8 cellular contexts compared by ENCODE assay signal in the genomic region with DNA sequence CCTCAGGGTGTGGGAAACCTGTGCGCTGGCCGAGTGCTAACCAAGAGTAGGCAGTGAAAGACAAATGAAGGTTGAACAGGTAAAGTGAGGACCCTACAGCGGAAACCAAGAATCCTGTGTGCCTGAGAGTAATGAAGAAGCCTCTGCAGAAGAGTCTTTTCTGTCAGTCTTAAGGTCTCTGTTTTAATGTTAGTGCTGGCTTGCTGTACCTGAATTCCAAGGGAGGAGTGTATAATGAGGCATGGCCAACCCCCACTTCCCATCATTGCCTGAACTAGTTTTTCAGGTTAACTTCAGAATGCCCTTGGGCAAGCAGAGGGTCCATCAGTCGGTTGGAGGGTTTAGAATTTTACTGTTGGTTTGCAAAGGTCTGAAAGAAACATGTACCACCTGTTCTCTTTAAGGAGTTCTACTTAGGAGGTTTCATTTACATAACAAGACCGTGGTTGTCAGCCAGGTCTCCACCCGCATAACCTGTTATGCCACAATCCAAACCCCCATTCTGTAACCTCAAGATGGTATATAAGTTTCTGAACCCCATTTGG. TPM values are rescaled to one million over a fixed set of nuclear protein-coding genes. Genes with fewer than 3 reads are reported as not detected.
DNase-seq lines count a peak whose midpoint lies in the region; ATAC-seq, FAIRE-seq and TF ChIP-seq lines count a peak whose summit lies in the region.

No MANE protein-coding gene starts in this region.

- peaks cover 3% of the 10 kb centered on the region; the same call in 1 of the 2 replicates for H3K9me3 ChIP-seq in SK-N-MC (ENCODE audit: low read depth, low read length)

- H3K27me3 ChIP-seq in rectal smooth muscle tissue (ENCODE audit: control insufficient read depth, insufficient read depth, low read length) = no peaks in the 10 kb centered on the region

- peak; percentile 34 for ATAC-seq in HG02798 (IDR thresholded peaks at IDR 0.05; ENCODE audit: poor library complexity, unreplicated experiment)

- H3K27ac ChIP-seq in SK-N-MC (peak overlapping the region; percentile 19; the same call in 1 of the 2 replicates), rectal smooth muscle tissue (ENCODE audit: low read depth, low read length) (peak overlapping the region; percentile 58)

- peak overlapping the region; percentile 89 for H3K9ac ChIP-seq in SK-N-MC (ENCODE audit: insufficient read length)
- H3K9ac ChIP-seq in rectal smooth muscle tissue (ENCODE audit: low read length) = peak overlapping the region; percentile 10

- H3K4me3 ChIP-seq in SK-N-MC (peak overlapping the region; percentile 97), fibroblast of the aortic adventitia (ENCODE audit: low read depth, low read length) (peak overlapping the region; percentile 73), rectal smooth muscle tissue (ENCODE audit: low read length) (peak overlapping the region; percentile 63)

- H3K36me3 ChIP-seq in SK-N-MC (ENCODE audit: insufficient read depth, low read length) (peaks cover 34% of the 10 kb centered on the region), rectal smooth muscle tissue (ENCODE audit: control insufficient read depth, insufficient read depth, low read length) (peaks cover 3% of the 10 kb centered on the region)

- no peak for TF ChIP-seq CTCF in fibroblast of the aortic adventitia (IDR thresholded peaks at IDR 0.05; ENCODE audit: insufficient read depth, low read length)

- H3K4me1 ChIP-seq in rectal smooth muscle tissue (ENCODE audit: control insufficient read depth, insufficient read depth, low read length) = no peaks in the 10 kb centered on the region

- DNase-seq in NCI-H146 treated with DMSO at 0.1 percent for 48 hours (lab: John Stamatoyannopoulos, UW; ENCODE audit: unreplicated experiment) = peak; percentile 50
- no peak for DNase-seq in NCI-H146 (lab: John Stamatoyannopoulos, UW)
- DNase-seq in SK-N-MC (ENCODE audit: low read depth, low spot score) = no peak
- no peak for DNase-seq in fibroblast of the aortic adventitia (ENCODE audit: low read depth)
- no peak for DNase-seq in RCC 7860 (ENCODE audit: low spot score)
- DNase-seq in stimulated activated naive CD4-positive, alpha-beta T cell (lab: John Stamatoyannopoulos, UW) = no peak

- FAIRE-seq in RCC 7860 (lab: Jason Lieb, UNC) = no peak

RNA-seq across cellular contexts. Expression of a gene that starts 0.6 kb away (rescaled TPM):
- 65.1 and 104 TPM in 2 replicates for total RNA-seq in fibroblast of the aortic adventitia (ENCODE audit: low replicate concordance)

RNA-seq across cellular contexts. Expression of a gene that starts 30.9 kb away (rescaled TPM):
- 4.0 and 16.8 TPM in 2 replicates for total RNA-seq in fibroblast of the aortic adventitia (ENCODE audit: low replicate concordance)

RNA-seq across cellular contexts. Expression of a gene that starts 31.9 kb away (rescaled TPM):
- total RNA-seq in fibroblast of the aortic adventitia (ENCODE audit: low replicate concordance) = 96.8 and 248 TPM in 2 replicates
